ENCODE assay signal across 8 cellular contexts in the genomic region with DNA sequence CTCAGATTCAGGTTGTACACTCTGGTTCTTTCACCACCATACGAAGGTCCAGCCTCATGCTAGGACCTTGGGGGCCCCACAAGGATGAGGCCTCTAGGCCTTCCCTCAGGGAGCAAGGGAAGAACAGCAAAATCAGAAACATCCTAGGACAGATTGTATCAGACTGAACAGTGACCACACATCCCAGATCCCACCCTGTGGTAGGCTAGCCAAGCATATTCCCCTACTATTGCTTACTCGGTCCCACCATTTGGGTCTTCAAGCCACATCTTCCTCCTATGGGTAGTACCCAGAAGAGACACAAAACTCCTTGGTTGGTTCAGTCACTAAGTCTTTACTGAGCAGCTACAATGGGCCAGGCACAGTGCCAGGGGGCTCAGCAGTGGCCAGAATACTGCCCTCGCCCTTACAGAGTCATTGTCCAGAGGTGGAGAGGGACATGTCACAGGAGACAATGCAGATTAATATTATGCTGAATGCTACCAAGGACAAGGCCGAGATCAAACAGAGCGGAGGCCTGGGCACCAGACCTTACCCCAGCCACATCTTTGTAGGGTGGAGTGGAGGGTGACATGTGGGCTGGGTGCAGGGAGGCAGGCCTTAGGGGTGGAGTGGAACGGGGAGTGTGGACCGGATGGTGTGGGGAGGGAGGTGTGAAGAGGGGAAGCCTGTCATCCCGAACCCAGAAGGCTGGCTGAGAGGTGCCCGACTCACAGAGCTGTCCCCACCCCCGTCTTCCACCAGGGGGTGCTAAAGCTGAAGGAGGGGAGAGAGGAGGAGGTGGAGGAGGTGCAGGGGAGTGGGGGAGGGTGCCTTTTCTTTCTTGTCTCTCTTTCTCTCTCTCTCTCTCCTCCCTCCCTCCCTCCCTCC. TPM values are rescaled to one million over a fixed set of nuclear protein-coding genes. Genes with fewer than 3 reads are reported as not detected.
A peak's percentile ranks its signal among the peaks of the same experiment; 100 is the strongest.
DNase-seq lines count a peak whose midpoint lies in the region; ATAC-seq, FAIRE-seq and TF ChIP-seq lines count a peak whose summit lies in the region.

No MANE protein-coding gene starts in this region.

- no peaks in the 10 kb centered on the region for H3K27me3 Mint-ChIP-seq in CD4-positive, alpha-beta memory T cell

- H3K27me3 ChIP-seq in CD4-positive, alpha-beta memory T cell (ENCODE audit: insufficient read depth, low read length): no peaks in the 10 kb centered on the region
- H3K27me3 ChIP-seq in pancreas (no peaks in the 10 kb centered on the region), transverse colon (no peaks in the 10 kb centered on the region)

- 25 to 29% methylated on average over 9 to 10 of the region's 10 CpGs for WGBS in pancreas, 2 donors
- WGBS in transverse colon (ENCODE audit: low coverage in 1 of 2), 2 donors: 26 to 39% methylated on average over 8 to 10 of the region's 10 CpGs

- no peaks in the 10 kb centered on the region for H3K9me3 Mint-ChIP-seq in CD4-positive, alpha-beta memory T cell

- peak; percentile 90 to 95 (median 91) for DNase-seq in CD4-positive, alpha-beta memory T cell
- DNase-seq in GM20000 (ENCODE audit: low spot score) (peak; percentile 84), LHCN-M2 (ENCODE audit: low read depth) (peak; percentile 79), SHP77 treated with DMSO at 0.1 percent for 48 hours (lab: John Stamatoyannopoulos, UW) (peak; percentile 48), germinal center (ENCODE audit: low spot score) (peak; percentile 85), pancreas (peak; percentile 79 to 93 (median 88)), transverse colon (peak; percentile 90)
- DNase-seq in activated effector memory CD4-positive, alpha-beta T cell treated with anti-CD3 and anti-CD28 coated beads, Interleukin-2, amount 50 U/mL, for 16 hours: peak; percentile 95

- H3K27ac Mint-ChIP-seq in CD4-positive, alpha-beta memory T cell: peak overlapping the region; percentile 91 to 99 (median 96)

- H3K4me1 Mint-ChIP-seq in CD4-positive, alpha-beta memory T cell: peaks cover 66 to 89% (median 78%) of the 10 kb centered on the region in 4 donors

- peak; percentile 87 for TF ChIP-seq CTCF in GM20000 (IDR thresholded peaks at IDR 0.05; ENCODE audit: extremely low read depth, missing control alignments)
- TF ChIP-seq CTCF in pancreas (IDR thresholded peaks at IDR 0.05): peak; percentile 40 to 63 (median 50)
- peak; percentile 61 to 85 (median 82) for TF ChIP-seq CTCF in transverse colon (IDR thresholded peaks at IDR 0.05)

- H3K9me3 ChIP-seq in CD4-positive, alpha-beta memory T cell (ENCODE audit: control insufficient read depth in 1 of 2, low read length in 2 of 2): no peaks in the 10 kb centered on the region
- H3K9me3 ChIP-seq in pancreas: no peaks in the 10 kb centered on the region
- H3K9me3 ChIP-seq in transverse colon: no peaks in the 10 kb centered on the region

- intact Hi-C loops in CD4-positive, alpha-beta memory T cell (cut with micrococcal nuclease): loop anchor here (1.0 to 5.0 kb wide), 4 partner anchors 8 to 237 kb away; a partner anchor contains a TSS
- intact Hi-C loops in pancreas (cut with DNase I) (loop anchor here in 1 of 3 donors (10.0 kb wide), 1 partner anchor 71 kb away; a partner anchor contains a TSS), transverse colon (cut with DNase I; ENCODE audit: low total_unique reads) (loop anchor here (2.0 kb wide), 1 partner anchor 69 kb away; no protein-coding TSS in a partner anchor)

- H3K36me3 ChIP-seq in CD4-positive, alpha-beta memory T cell (ENCODE audit: insufficient read depth, low read length): no peaks in the 10 kb centered on the region
- H3K36me3 ChIP-seq in pancreas (no peaks in the 10 kb centered on the region), transverse colon (no peaks in the 10 kb centered on the region)

- TF ChIP-seq EP300 in transverse colon (IDR thresholded peaks at IDR 0.05; ENCODE audit: low read depth): no peak

- no peak overlapping the region for H3K4me3 ChIP-seq in CD4-positive, alpha-beta memory T cell (ENCODE audit: low read length in 2 of 2)
- no peak overlapping the region for H3K4me3 ChIP-seq in pancreas
- no peak overlapping the region for H3K4me3 ChIP-seq in transverse colon

- in situ Hi-C loops in transverse colon (cut with MboI; ENCODE audit: low pct_ligation_motif_present in 1 of 4, low pct_unique_long_range_greater_than_20kb in 1 of 4, low sequenced_read_pairs in 3 of 4): loop anchor here in 1 of 4 donors (25.0 kb wide), 1 partner anchor 239 kb away; no protein-coding TSS in a partner anchor

- FAIRE-seq in pancreas (lab: Jason Lieb, UNC): no peak

- peaks cover 0 to 1% of the 10 kb centered on the region in 2 donors for H3K36me3 Mint-ChIP-seq in CD4-positive, alpha-beta memory T cell

- peak overlapping the region; percentile 90 for H3K27ac ChIP-seq in CD4-positive, alpha-beta memory T cell (ENCODE audit: low read depth, low read length)
- no peak overlapping the region for H3K27ac ChIP-seq in pancreas
- peak overlapping the region in 1 of 4 donors; percentile 30 for H3K27ac ChIP-seq in transverse colon

- CTCF ChIA-PET in CD4-positive, alpha-beta memory T cell (lab: Charles Lee; ENCODE audit: partially characterized antibody): interaction anchor here (1.0 to 9.3 kb wide), 11 partner anchors 8 to 96 kb away, joined by 3 to 70 read pairs (median 10); a partner anchor contains a TSS

- peak overlapping the region; percentile 4 to 76 (median 44) for H3K4me3 Mint-ChIP-seq in CD4-positive, alpha-beta memory T cell

- H3K4me1 ChIP-seq in CD4-positive, alpha-beta memory T cell (ENCODE audit: insufficient read depth, low read length): peaks cover 90% of the 10 kb centered on the region
- H3K4me1 ChIP-seq in pancreas (no peaks in the 10 kb centered on the region), transverse colon (peaks cover 14 to 27% (median 24%) of the 10 kb centered on the region in 4 donors)

- POLR2A ChIA-PET in CD4-positive, alpha-beta memory T cell (lab: Charles Lee; ENCODE audit: partially characterized antibody): interaction anchor here (0.5 to 4.8 kb wide), 10 partner anchors 8 to 556 kb away, joined by 3 to 93 read pairs (median 8); a partner anchor contains a TSS

- TF ChIP-seq POLR2A in transverse colon (IDR thresholded peaks at IDR 0.05): no peak

- ATAC-seq in pancreas: peak; percentile 88 to 94 (median 92)

RNA-seq across cellular contexts. Expression of a gene that starts 6.8 kb away (rescaled TPM):
- total RNA-seq in CD4-positive, alpha-beta memory T cell: 10 to 100 TPM; 29.6 to 30.4 TPM
- polyA plus RNA-seq in CD4-positive, alpha-beta memory T cell: 10 to 100 TPM; 29.1 to 36.8 TPM
- total RNA-seq in LHCN-M2 (2014; rRNA removed) (0.63 and 1.0 TPM in 2 replicates), pancreas (10 to 100 TPM; 29.9 to 46.3 (median 34.3) TPM), transverse colon (100 to 1,000 TPM in 3 of 4 donors, 10 to 100 TPM in 1; 67.7 to 200 (median 146) TPM)
- 1.2 TPM for polyA plus RNA-seq in LHCN-M2 (2012)
- polyA plus RNA-seq in pancreas: 10 to 100 TPM; 20.2 to 28.9 TPM

Comparison
In these comparisons a context has a peak if more than half of its experiments do, and no peak if none do; other contexts are left out.
1. RNA of a gene that starts 6.8 kb away (total RNA-seq): 67.7 to 200 TPM in transverse colon, 29.9 to 46.3 TPM in pancreas and 29.6 to 30.4 TPM in CD4-positive, alpha-beta memory T cell; 0.63 to 1.0 TPM in LHCN-M2; every median in the first group is over 10 times any median in the second.
2. Peak in every context shown above with its lines, with median percentiles within 50 percentile points of each other: DNase-seq and CTCF ChIP-seq.